In the genomic region with DNA sequence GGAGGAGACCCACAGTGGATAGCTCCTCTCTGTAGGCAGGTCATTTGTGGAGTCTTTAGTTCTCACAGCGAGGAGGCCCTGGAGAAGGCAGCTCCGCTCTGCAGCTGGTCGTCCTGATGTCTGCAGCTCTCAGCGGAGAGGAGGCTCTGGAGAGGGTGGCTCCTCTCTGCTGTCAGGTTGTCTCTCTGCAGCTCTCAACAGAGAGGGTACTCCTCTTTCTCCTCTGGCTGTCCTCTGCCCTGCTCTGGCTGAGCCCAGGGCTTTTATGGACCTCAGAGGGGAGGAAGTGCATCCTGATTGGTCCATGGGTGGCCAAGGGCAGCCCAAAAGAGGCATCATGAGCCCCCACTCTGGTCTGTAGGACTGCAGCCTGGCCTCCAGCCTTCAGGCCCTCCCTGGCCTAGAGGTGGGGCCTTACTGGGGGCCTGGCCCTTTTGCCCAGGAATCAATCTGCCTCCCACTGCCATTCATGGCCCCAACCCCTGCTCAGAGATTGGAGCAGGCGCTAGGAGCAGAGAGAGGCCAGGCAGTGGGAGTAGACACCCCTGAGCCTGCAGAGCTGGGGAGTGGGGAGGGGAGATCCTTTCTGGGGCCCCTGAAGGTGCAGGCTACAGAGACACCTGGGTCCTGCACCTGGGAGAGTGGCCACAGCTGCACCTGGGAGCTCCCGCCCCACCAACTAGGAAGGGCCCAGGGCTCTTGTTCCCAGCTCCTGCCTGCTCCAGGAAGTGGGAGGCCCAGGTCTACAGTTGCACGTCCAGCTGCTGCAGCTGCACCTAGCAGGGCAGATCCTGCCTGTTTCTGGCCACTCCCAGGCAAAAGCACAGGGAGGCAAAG, we compare ENCODE assay signal across 19 cellular contexts. TPM values are rescaled to one million over a fixed set of nuclear protein-coding genes. Genes with fewer than 3 reads are reported as not detected.
A peak's percentile ranks its signal among the peaks of the same experiment; 100 is the strongest.
DNase-seq lines count a peak whose midpoint lies in the region; ATAC-seq, FAIRE-seq and TF ChIP-seq lines count a peak whose summit lies in the region.
"Had no signal": no experiment of that assay in that cellular context is flagged by ENCODE, and none has a peak within 500 bp of the region (broad histone marks: within the 10 kb centered on the region; RNA-seq: fewer than 3 reads in every experiment).

No MANE protein-coding gene starts in this region.

- H4K20me1 ChIP-seq in HepG2 (ENCODE audit: insufficient read depth, low read length): no peaks in the 10 kb centered on the region

- BruUV-seq in HepG2 (replicated peaks; lab: Mats Ljungman, UMichigan): no TSS peak

- H3K4me1 ChIP-seq in HepG2 (ENCODE audit: insufficient read depth, low read length) (peaks cover 31% of the 10 kb centered on the region), vagina (peaks cover 13% of the 10 kb centered on the region)
- H3K4me1 ChIP-seq: Caco-2 had no signal

- no peaks in the 10 kb centered on the region for H3K79me2 ChIP-seq in HepG2 (ENCODE audit: insufficient read depth, low read length)

- no peaks in the 10 kb centered on the region; a peak in 1 of 5 replicates for H3K27me3 ChIP-seq in HepG2 (ENCODE audit: control insufficient read depth in 1 of 2, insufficient read depth in 2 of 2, low read length in 2 of 2)
- H3K27me3 ChIP-seq in vagina: no peaks in the 10 kb centered on the region
- H3K27me3 ChIP-seq: MG63, neutrophil had no signal

- POLR2A ChIA-PET in HepG2 (lab: Yijun Ruan, JAX): interaction anchor here (0.9 to 4.8 kb wide), 15 partner anchors 8 to 145 kb away, joined by 3 to 63 read pairs (median 7); a partner anchor contains a TSS

- H3K9ac ChIP-seq in HepG2 (ENCODE audit: insufficient read depth, low read depth, low read length): peak overlapping the region; percentile 70

- no peaks in the 10 kb centered on the region; the same call in 1 of the 2 replicates for H3K9me3 ChIP-seq in HepG2 (ENCODE audit: low read length)
- no peaks in the 10 kb centered on the region for H3K9me3 ChIP-seq in vagina
- H3K9me3 ChIP-seq: neutrophil had no signal

- CTCF ChIA-PET in HepG2 (lab: Yijun Ruan, JAX; ENCODE audit: low intra/inter-chr PET ratio, low total read pairs): no interaction called here

- in situ Hi-C loops in HepG2 (cut with HindIII; ENCODE audit: extremely low pct_ligation_motif_present, low pct_unique_long_range_greater_than_20kb): no loop called here

- WGBS in HepG2 (ENCODE audit: low lambda C conversion rate): no CpG with 5 or more reads among the region's 7 CpGs

- H3K4me3 ChIP-seq in HepG2 (replicated peaks in 1 of 3; ENCODE audit: insufficient read depth in 1 of 3, low read depth in 2 of 3, low read length in 3 of 3) (peak overlapping the region; percentile 58 to 77 (median 66)), vagina (no peak overlapping the region)
- H3K4me3 ChIP-seq: MG63 had no signal

- TF ChIP-seq POLR2A in HepG2 (IDR thresholded peaks at IDR 0.05; ENCODE audit: insufficient read depth in 1 of 2, low read depth in 2 of 2, low read length in 2 of 2) (peak; percentile 95 to 96), vagina (IDR thresholded peaks at IDR 0.05) (no peak)

- H3K36me3 ChIP-seq in HepG2 (replicated peaks in 1 of 2; ENCODE audit: control insufficient read depth in 1 of 2, insufficient read depth in 2 of 2, low read length in 2 of 2) (no peaks in the 10 kb centered on the region), vagina (no peaks in the 10 kb centered on the region)
- H3K36me3 ChIP-seq: MG63, neutrophil had no signal

- peak overlapping the region; percentile 76 for H2AFZ ChIP-seq in HepG2 (ENCODE audit: low read length)

- TF ChIP-seq EP300 in HepG2 (IDR thresholded peaks at IDR 0.05; ENCODE audit: low read depth in 2 of 2, low read length in 2 of 2) (no peak), HepG2 (CRISPR knock-in tag; IDR thresholded peaks at IDR 0.05; ENCODE audit: borderline replicate concordance) (no peak)

- no peak for TF ChIP-seq CTCF in HepG2 (CRISPR knock-in tag; IDR thresholded peaks at IDR 0.05)
- TF ChIP-seq CTCF in vagina (IDR thresholded peaks at IDR 0.05): no peak

- ATAC-seq in Right ventricle myocardium inferior (peak; percentile 5), left cardiac atrium (no peak), HepG2 (peak; percentile 89), GM21447 (IDR thresholded peaks at IDR 0.05; ENCODE audit: unreplicated experiment) (no peak)

- intact Hi-C loops in Right ventricle myocardium inferior (cut with DNase I) (no loop called here), left cardiac atrium (cut with DNase I) (no loop called here), HepG2 (cut with micrococcal nuclease; ENCODE audit: unreplicated experiment) (loop anchor here (1.0 kb wide), 1 partner anchor 20 kb away; a partner anchor contains a TSS), vagina (cut with DNase I) (no loop called here)

- DNase-seq in Right ventricle myocardium inferior (ENCODE audit: missing footprints): no peak
- no peak for DNase-seq in left cardiac atrium
- peak; percentile 46 to 81 for DNase-seq in SHP77 (lab: John Stamatoyannopoulos, UW)
- DNase-seq in HepG2 (ENCODE audit: low spot score): peak; percentile 75
- DNase-seq in vagina (ENCODE audit: extremely low spot score in 2 of 2): no peak
- no peak for DNase-seq in NK-92 treated with Interleukin-12 subunit alpha and Interleukin-12 subunit beta, amount 100 ng/mL, for 24 hours (lab: John Stamatoyannopoulos, UW)
- DNase-seq in NCI-H524 treated with DMSO at 0.1 percent for 48 hours (lab: John Stamatoyannopoulos, UW): no peak
- DNase-seq: activated B cell treated with CpG ODN at 0.5 μM for 24 hours; activated CD8-positive, alpha-beta memory T cell treated with anti-CD3 and anti-CD28 coated beads for 24 hours; amygdala; Caco-2; effector memory CD4-positive, alpha-beta T cell; kidney; MG63; NCI-H1930; stimulated activated CD4-positive, alpha-beta T cell treated with anti-CD3 and anti-CD28 coated beads, Interleukin-1b, Interleukin-23, amount 100 ng/mL, for 48 hours had no signal

- H3K27ac ChIP-seq in HepG2 (ENCODE audit: extremely low read length, insufficient read depth, low read length) (peak overlapping the region; percentile 83), vagina (peak overlapping the region; percentile 7)
- H3K27ac ChIP-seq: neutrophil had no signal

- no peak; the same call in 1 of the 2 replicates for TF ChIP-seq RAD21 in HepG2 (CRISPR knock-in tag; IDR thresholded peaks at IDR 0.05)

- no peak for FAIRE-seq in HepG2 (lab: Jason Lieb, UNC)
- FAIRE-seq: G401.6, kidney had no signal

- peak overlapping the region; percentile 99 for H3K4me2 ChIP-seq in HepG2 (ENCODE audit: low read depth, low read length)

RNA-seq across cellular contexts. Expression of a gene that starts 6.6 kb away (rescaled TPM):
- 26.6 TPM for total RNA-seq in Right ventricle myocardium inferior
- total RNA-seq in left cardiac atrium: 10 to 100 TPM; 22.0 to 33.5 TPM
- total RNA-seq in HepG2 (2016; rRNA removed; fragmentation: Illumina TruSeq; extraction: Trizol): 3.4 and 4.9 TPM in 2 replicates
- total RNA-seq in HepG2 (2016; cell fraction: cytosol; rRNA removed; fragmentation: Illumina TruSeq; extraction: Trizol; ENCODE audit: low read depth): 11.3 and 18.9 TPM in 2 replicates
- total RNA-seq in HepG2 (2016; cell fraction: insoluble cytoplasmic fraction; rRNA removed; fragmentation: Illumina TruSeq; extraction: Trizol): 3.1 and 3.9 TPM in 2 replicates
- 4.8 and 9.2 TPM in 2 replicates for total RNA-seq in HepG2 (2016; cell fraction: membrane; rRNA removed; fragmentation: Illumina TruSeq; extraction: Trizol)
- 3.6 and 5.0 TPM in 2 replicates for total RNA-seq in HepG2 (2016; cell fraction: nucleus; rRNA removed; fragmentation: Illumina TruSeq; extraction: Trizol)
- 8.6 and 9.1 TPM in 2 replicates for polyA plus RNA-seq in HepG2 (2011; rRNA removed)
- 5.3 and 9.7 TPM in 2 replicates for polyA plus RNA-seq in HepG2 (2011; cell fraction: cytosol; rRNA removed)
- polyA plus RNA-seq in HepG2 (2011; cell fraction: nucleus; rRNA removed): 24.5 and 26.0 TPM in 2 replicates
- polyA plus RNA-seq in HepG2 (2012): 4.3 and 5.5 TPM in 2 replicates
- polyA plus RNA-seq in HepG2 (2016; cell fraction: cytosol; fragmentation: Illumina TruSeq; extraction: Trizol; ENCODE audit: low read depth): 0.75 and 0.90 TPM in 2 replicates
- 3.5 and 4.2 TPM in 2 replicates for polyA plus RNA-seq in HepG2 (2016; cell fraction: insoluble cytoplasmic fraction; fragmentation: Illumina TruSeq; extraction: Trizol; ENCODE audit: low read depth)
- polyA plus RNA-seq in HepG2 (2016; cell fraction: membrane; fragmentation: Illumina TruSeq; extraction: Trizol; ENCODE audit: low read depth): 0.78 and 0.89 TPM in 2 replicates
- polyA plus RNA-seq in HepG2 (2016; cell fraction: nucleus; fragmentation: Illumina TruSeq; extraction: Trizol; ENCODE audit: insufficient read depth, low read depth): 9.9 and 10.3 TPM in 2 replicates
- polyA minus RNA-seq in HepG2 (2011; rRNA and poly(A)+ RNA removed; ENCODE audit: low replicate concordance): 3.9 and 5.9 TPM in 2 replicates
- polyA minus RNA-seq in HepG2 (2011; cell fraction: cytosol; rRNA and poly(A)+ RNA removed): 1.9 and 2.6 TPM in 2 replicates
- polyA minus RNA-seq in HepG2 (2011; cell fraction: nucleus; rRNA and poly(A)+ RNA removed): 8.8 and 11.6 TPM in 2 replicates
- 22.3 TPM for total RNA-seq in vagina

RNA-seq across cellular contexts. Expression of a gene that starts 20.5 kb away (rescaled TPM):
- total RNA-seq in Right ventricle myocardium inferior: 42.5 TPM
- 10 to 100 TPM; 46.5 to 79.3 TPM for total RNA-seq in left cardiac atrium
- 26.0 and 37.3 TPM in 2 replicates for total RNA-seq in HepG2 (2016; rRNA removed; fragmentation: Illumina TruSeq; extraction: Trizol)
- total RNA-seq in HepG2 (2016; cell fraction: cytosol; rRNA removed; fragmentation: Illumina TruSeq; extraction: Trizol; ENCODE audit: low read depth): 23.2 and 25.4 TPM in 2 replicates
- 23.4 and 37.6 TPM in 2 replicates for total RNA-seq in HepG2 (2016; cell fraction: insoluble cytoplasmic fraction; rRNA removed; fragmentation: Illumina TruSeq; extraction: Trizol)
- 25.1 and 27.8 TPM in 2 replicates for total RNA-seq in HepG2 (2016; cell fraction: membrane; rRNA removed; fragmentation: Illumina TruSeq; extraction: Trizol)
- 30.5 and 36.8 TPM in 2 replicates for total RNA-seq in HepG2 (2016; cell fraction: nucleus; rRNA removed; fragmentation: Illumina TruSeq; extraction: Trizol)
- polyA plus RNA-seq in HepG2 (2011; rRNA removed): 28.5 and 29.6 TPM in 2 replicates
- polyA plus RNA-seq in HepG2 (2011; cell fraction: cytosol; rRNA removed): 21.0 and 24.9 TPM in 2 replicates
- 30.7 and 35.6 TPM in 2 replicates for polyA plus RNA-seq in HepG2 (2011; cell fraction: nucleus; rRNA removed)
- polyA plus RNA-seq in HepG2 (2012): 24.9 and 27.0 TPM in 2 replicates
- polyA plus RNA-seq in HepG2 (2016; cell fraction: cytosol; fragmentation: Illumina TruSeq; extraction: Trizol; ENCODE audit: low read depth): 6.2 and 6.5 TPM in 2 replicates
- 18.2 and 18.4 TPM in 2 replicates for polyA plus RNA-seq in HepG2 (2016; cell fraction: insoluble cytoplasmic fraction; fragmentation: Illumina TruSeq; extraction: Trizol; ENCODE audit: low read depth)
- 12.5 and 13.5 TPM in 2 replicates for polyA plus RNA-seq in HepG2 (2016; cell fraction: membrane; fragmentation: Illumina TruSeq; extraction: Trizol; ENCODE audit: low read depth)
- 36.5 and 39.4 TPM in 2 replicates for polyA plus RNA-seq in HepG2 (2016; cell fraction: nucleus; fragmentation: Illumina TruSeq; extraction: Trizol; ENCODE audit: insufficient read depth, low read depth)
- 37.9 and 66.1 TPM in 2 replicates for polyA minus RNA-seq in HepG2 (2011; rRNA and poly(A)+ RNA removed; ENCODE audit: low replicate concordance)
- polyA minus RNA-seq in HepG2 (2011; cell fraction: cytosol; rRNA and poly(A)+ RNA removed): 35.0 and 40.6 TPM in 2 replicates
- 30.6 and 37.2 TPM in 2 replicates for polyA minus RNA-seq in HepG2 (2011; cell fraction: nucleus; rRNA and poly(A)+ RNA removed)
- 82.5 TPM for total RNA-seq in vagina

Comparison
In these comparisons a context has a peak if more than half of its experiments do, and no peak if none do; other contexts are left out.
1. ATAC-seq: peak in Right ventricle myocardium inferior (single experiment) and HepG2 (single experiment); none in left cardiac atrium (0 of 2) and GM21447 (single experiment).
2. DNase-seq: peak in SHP77 (2 of 2) and HepG2 (single experiment); none in Right ventricle myocardium inferior (single experiment), left cardiac atrium (single experiment), vagina (0 of 2), NK-92 treated with Interleukin-12 subunit alpha and Interleukin-12 subunit beta, amount 100 ng/mL, for 24 hours (single experiment) and NCI-H524 treated with DMSO at 0.1 percent for 48 hours (single experiment).
3. H3K4me3 ChIP-seq: peak in HepG2 (3 of 3); none in vagina (0 of 2).
4. POLR2A ChIP-seq: peak in HepG2 (2 of 2); none in vagina (0 of 2).